ENCODE assay signal across 6 cellular contexts in the genomic region with DNA sequence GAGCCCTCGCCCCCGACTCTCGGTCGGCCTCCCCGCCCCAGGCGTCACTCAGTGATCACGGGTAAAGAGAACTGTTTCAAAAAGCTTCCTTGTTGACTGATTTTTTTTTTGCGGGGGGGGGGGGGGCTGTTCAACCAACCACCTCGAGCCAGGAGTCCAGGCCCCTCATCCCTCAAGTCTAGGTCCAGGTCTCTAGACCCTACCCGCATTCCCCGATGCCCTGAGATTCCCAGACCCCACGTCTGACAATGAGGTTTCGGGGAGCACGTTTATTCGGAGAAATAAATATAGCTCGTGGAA. TPM values are rescaled to one million over a fixed set of nuclear protein-coding genes. Genes with fewer than 3 reads are reported as not detected.
DNase-seq lines count a peak whose midpoint lies in the region; TF ChIP-seq lines count a peak whose summit lies in the region.

No MANE protein-coding gene starts in this region.

- TF ChIP-seq CTCF in MM.1S (IDR thresholded peaks at IDR 0.05; ENCODE audit: low read length) (no peak), endodermal cell (conservative IDR thresholded peaks at IDR 0.05) (no peak)

- no peaks in the 10 kb centered on the region for H4K20me1 ChIP-seq in MM.1S (ENCODE audit: insufficient read depth, low read length)

- peaks cover 50% of the 10 kb centered on the region for H3K27me3 Mint-ChIP-seq in endodermal cell (ENCODE audit: insufficient read depth)

- H3K79me2 ChIP-seq in MM.1S (ENCODE audit: low read length), result no peaks in the 10 kb centered on the region

- no peaks in the 10 kb centered on the region for H3K9me2 ChIP-seq in MM.1S (replicated peaks; ENCODE audit: insufficient read depth, low read length)

- H3K36me3 Mint-ChIP-seq in endodermal cell (ENCODE audit: low read depth), result no peaks in the 10 kb centered on the region

- H3K4me2 ChIP-seq in MM.1S (ENCODE audit: low read depth, low read length) (peak overlapping the region; percentile 99), skeletal muscle satellite cell (ENCODE audit: low read length) (peak overlapping the region; percentile 98)

- H3K4me1 ChIP-seq in MM.1S (ENCODE audit: low read length), result peaks cover 5% of the 10 kb centered on the region; the same call in 1 of the 2 replicates
- H3K4me1 ChIP-seq in endodermal cell (ENCODE audit: control insufficient read depth, insufficient read depth, low read length), result peaks cover 6% of the 10 kb centered on the region
- H3K4me1 ChIP-seq in skeletal muscle satellite cell (ENCODE audit: control insufficient read depth, insufficient read depth, low read length), result peaks cover 17% of the 10 kb centered on the region

- H3K4me3 ChIP-seq in MM.1S (ENCODE audit: low read length), result peak overlapping the region; percentile 69
- H3K4me3 ChIP-seq in endodermal cell (ENCODE audit: low read length), result peak overlapping the region; percentile 94
- H3K4me3 ChIP-seq in skeletal muscle satellite cell (ENCODE audit: low read length), result peak overlapping the region; percentile 87

- no peak for DNase-seq in MM.1S
- DNase-seq in endodermal cell, result no peak
- DNase-seq in glomerular visceral epithelial cell (ENCODE audit: extremely low spot score), result no peak
- DNase-seq in NCI-H226, result no peak
- no peak for DNase-seq in AG08395 (ENCODE audit: low spot score)

- no peak overlapping the region for H3K27ac Mint-ChIP-seq in endodermal cell

- H3K4me1 Mint-ChIP-seq in endodermal cell, result peaks cover 15% of the 10 kb centered on the region

- H3K27me3 ChIP-seq in MM.1S (replicated peaks; ENCODE audit: insufficient read depth, low read length) (peaks cover 70% of the 10 kb centered on the region), endodermal cell (ENCODE audit: control insufficient read depth, insufficient read depth, low read length, poor library complexity, severe bottlenecking) (peaks cover 14% of the 10 kb centered on the region), skeletal muscle satellite cell (ENCODE audit: control insufficient read depth, insufficient read depth, low read length) (no peaks in the 10 kb centered on the region)

- H3K9ac ChIP-seq in MM.1S (ENCODE audit: low read length), result no peak overlapping the region
- no peak overlapping the region for H3K9ac ChIP-seq in endodermal cell (ENCODE audit: extremely low read depth, low read length, poor library complexity, severe bottlenecking)
- H3K9ac ChIP-seq in skeletal muscle satellite cell (ENCODE audit: low read depth, low read length), result peak overlapping the region; percentile 84

- H3K9me3 Mint-ChIP-seq in endodermal cell, result peaks cover 4% of the 10 kb centered on the region

- no peaks in the 10 kb centered on the region for H3F3A ChIP-seq in MM.1S (ENCODE audit: insufficient read depth, low read length)

- H3K4me3 Mint-ChIP-seq in endodermal cell, result peak overlapping the region; percentile 75

- H3K27ac ChIP-seq in MM.1S (ENCODE audit: low read length) (no peak overlapping the region), endodermal cell (ENCODE audit: low read depth, low read length) (no peak overlapping the region)

- H3K36me3 ChIP-seq in MM.1S (replicated peaks; ENCODE audit: insufficient read depth, low read length) (no peaks in the 10 kb centered on the region), endodermal cell (ENCODE audit: control insufficient read depth, insufficient read depth, low read length) (no peaks in the 10 kb centered on the region), skeletal muscle satellite cell (ENCODE audit: insufficient read depth, low read length) (no peaks in the 10 kb centered on the region)

- peak overlapping the region; percentile 81 for H2AFZ ChIP-seq in MM.1S (ENCODE audit: low read length)

- WGBS in endodermal cell (ENCODE audit: insufficient coverage in 1 of 2, insufficient read length in 1 of 2), 2 experiments, result 16 to 57% methylated on average over 4 to 15 of the region's 16 CpGs

- H3K9me3 ChIP-seq in MM.1S (replicated peaks; ENCODE audit: insufficient read depth, low read length) (no peaks in the 10 kb centered on the region), endodermal cell (ENCODE audit: control insufficient read depth, low read length) (no peaks in the 10 kb centered on the region), skeletal muscle satellite cell (replicated peaks; ENCODE audit: low read length) (no peaks in the 10 kb centered on the region)

RNA-seq across cellular contexts. Expression of a gene that starts 4.3 kb away (rescaled TPM):
- total RNA-seq in endodermal cell, result 1 to 10 TPM in 1 of 2 donors, under 1 TPM in 1; 0.57 to 3.9 TPM
- polyA plus RNA-seq in endodermal cell (2013, experiment 1 of 2), result 5.1 TPM
- 3.8 TPM for polyA plus RNA-seq in endodermal cell (2013, experiment 2 of 2)
- total RNA-seq in skeletal muscle satellite cell (2012; rRNA removed), result 2.2 TPM in 1 of 2 replicates, not detected in the other

RNA-seq across cellular contexts. Expression of a gene that starts 6.7 kb away (rescaled TPM):
- 10 to 100 TPM; 22.0 to 33.3 TPM for total RNA-seq in endodermal cell
- polyA plus RNA-seq in endodermal cell (2013, experiment 1 of 2), result 16.5 TPM
- polyA plus RNA-seq in endodermal cell (2013, experiment 2 of 2), result 13.7 TPM
- total RNA-seq in skeletal muscle satellite cell (2012; rRNA removed), result 15.5 and 18.5 TPM in 2 replicates

RNA-seq across cellular contexts. Expression of a gene that starts 31.6 kb away (rescaled TPM):
- total RNA-seq in endodermal cell, result 10 to 100 TPM in 1 of 2 donors, 1 to 10 TPM in 1; 7.4 to 16.5 TPM
- polyA plus RNA-seq in endodermal cell (2013, experiment 1 of 2), result 21.1 TPM
- 20.8 TPM for polyA plus RNA-seq in endodermal cell (2013, experiment 2 of 2)
- total RNA-seq in skeletal muscle satellite cell (2012; rRNA removed), result 2.0 and 2.2 TPM in 2 replicates

RNA-seq across cellular contexts. Expression of a gene that starts 32.0 kb away (rescaled TPM):
- 1 to 10 TPM; 1.9 to 2.5 TPM for total RNA-seq in endodermal cell
- 2.2 TPM for polyA plus RNA-seq in endodermal cell (2013, experiment 1 of 2)
- 1.9 TPM for polyA plus RNA-seq in endodermal cell (2013, experiment 2 of 2)
- total RNA-seq in skeletal muscle satellite cell (2012; rRNA removed), result 0.25 and 1.3 TPM in 2 replicates

RNA-seq across cellular contexts. Expression of a gene that starts 36.7 kb away (rescaled TPM):
- total RNA-seq in endodermal cell, result 10 to 100 TPM in 1 of 2 donors, 1 to 10 TPM in 1; 9.5 to 14.9 TPM
- 7.9 TPM for polyA plus RNA-seq in endodermal cell (2013, experiment 1 of 2)
- polyA plus RNA-seq in endodermal cell (2013, experiment 2 of 2), result 8.4 TPM
- 4.4 and 5.1 TPM in 2 replicates for total RNA-seq in skeletal muscle satellite cell (2012; rRNA removed)
